In the genomic region with DNA sequence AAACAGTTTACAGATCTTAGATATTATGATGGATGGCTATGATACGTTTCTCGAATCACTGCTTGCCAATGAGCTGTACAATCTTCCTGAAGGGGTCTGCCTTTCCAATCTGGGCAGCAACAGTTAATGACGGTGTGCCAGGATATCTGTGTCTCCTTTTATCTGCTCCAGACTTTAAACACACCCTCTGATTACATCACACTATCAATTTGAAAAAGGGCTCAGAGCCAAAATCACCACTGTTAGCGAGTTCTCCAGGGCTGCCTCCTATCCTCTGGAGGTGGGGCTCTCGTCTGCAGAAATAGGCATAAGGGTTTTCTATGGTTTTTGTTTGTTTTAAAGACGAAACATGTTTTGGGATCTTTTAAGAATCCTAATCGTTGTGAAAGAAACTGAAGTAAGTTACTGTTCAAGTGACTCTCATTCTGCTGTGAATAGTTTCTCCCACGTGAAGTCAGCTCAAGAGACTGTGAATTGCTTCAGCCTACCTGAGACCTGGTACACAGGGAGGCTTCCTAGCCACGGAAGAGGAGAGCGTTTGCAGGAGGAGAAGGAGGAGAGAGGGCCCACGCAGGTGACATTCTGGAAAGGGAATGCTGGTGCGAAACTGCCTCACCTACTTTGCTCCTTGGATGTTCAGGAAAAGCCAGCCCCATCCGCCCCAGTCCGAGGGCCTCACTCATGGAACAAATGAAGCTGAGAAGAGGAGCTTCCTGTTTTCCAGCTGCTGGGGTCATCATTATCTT, we compare ENCODE assay signal across 1 cellular context.
TF ChIP-seq lines count a peak whose summit lies in the region.

No MANE protein-coding gene starts in this region.

TF ChIP-seq in SK-N-SH, 30 proteins besides CTCF, POLR2A, EP300 and RAD21 (continued from another document):
- TF ChIP-seq, protein P1, sequence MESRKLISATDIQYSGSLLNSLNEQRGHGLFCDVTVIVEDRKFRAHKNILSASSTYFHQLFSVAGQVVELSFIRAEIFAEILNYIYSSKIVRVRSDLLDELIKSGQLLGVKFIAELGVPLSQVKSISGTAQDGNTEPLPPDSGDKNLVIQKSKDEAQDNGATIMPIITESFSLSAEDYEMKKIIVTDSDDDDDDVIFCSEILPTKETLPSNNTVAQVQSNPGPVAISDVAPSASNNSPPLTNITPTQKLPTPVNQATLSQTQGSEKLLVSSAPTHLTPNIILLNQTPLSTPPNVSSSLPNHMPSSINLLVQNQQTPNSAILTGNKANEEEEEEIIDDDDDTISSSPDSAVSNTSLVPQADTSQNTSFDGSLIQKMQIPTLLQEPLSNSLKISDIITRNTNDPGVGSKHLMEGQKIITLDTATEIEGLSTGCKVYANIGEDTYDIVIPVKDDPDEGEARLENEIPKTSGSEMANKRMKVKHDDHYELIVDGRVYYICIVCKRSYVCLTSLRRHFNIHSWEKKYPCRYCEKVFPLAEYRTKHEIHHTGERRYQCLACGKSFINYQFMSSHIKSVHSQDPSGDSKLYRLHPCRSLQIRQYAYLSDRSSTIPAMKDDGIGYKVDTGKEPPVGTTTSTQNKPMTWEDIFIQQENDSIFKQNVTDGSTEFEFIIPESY (IDR thresholded peaks at IDR 0.05; ENCODE audit: borderline replicate concordance, low read depth) = no peak
- TF ChIP-seq, protein P2, sequence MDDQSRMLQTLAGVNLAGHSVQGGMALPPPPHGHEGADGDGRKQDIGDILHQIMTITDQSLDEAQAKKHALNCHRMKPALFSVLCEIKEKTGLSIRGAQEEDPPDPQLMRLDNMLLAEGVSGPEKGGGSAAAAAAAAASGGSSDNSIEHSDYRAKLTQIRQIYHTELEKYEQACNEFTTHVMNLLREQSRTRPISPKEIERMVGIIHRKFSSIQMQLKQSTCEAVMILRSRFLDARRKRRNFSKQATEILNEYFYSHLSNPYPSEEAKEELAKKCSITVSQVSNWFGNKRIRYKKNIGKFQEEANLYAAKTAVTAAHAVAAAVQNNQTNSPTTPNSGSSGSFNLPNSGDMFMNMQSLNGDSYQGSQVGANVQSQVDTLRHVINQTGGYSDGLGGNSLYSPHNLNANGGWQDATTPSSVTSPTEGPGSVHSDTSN (IDR thresholded peaks at IDR 0.05) = no peak
- TF ChIP-seq MEF2A (IDR thresholded peaks at IDR 0.05; ENCODE audit: borderline replicate concordance, low read depth) (no peak), TCF12 (IDR thresholded peaks at IDR 0.05) (no peak), FOXM1 (IDR thresholded peaks at IDR 0.05; ENCODE audit: low read depth) (no peak), NRF1 (IDR thresholded peaks at IDR 0.05; ENCODE audit: low read depth, low read length) (no peak), RFX5 (IDR thresholded peaks at IDR 0.05; ENCODE audit: low read length) (no peak), EZH2phosphoT487 (IDR thresholded peaks at IDR 0.05; ENCODE audit: borderline replicate concordance, low read depth) (no peak), FOSL2 (IDR thresholded peaks at IDR 0.05; ENCODE audit: borderline replicate concordance, low read depth) (no peak)
- TF ChIP-seq, protein P3, sequence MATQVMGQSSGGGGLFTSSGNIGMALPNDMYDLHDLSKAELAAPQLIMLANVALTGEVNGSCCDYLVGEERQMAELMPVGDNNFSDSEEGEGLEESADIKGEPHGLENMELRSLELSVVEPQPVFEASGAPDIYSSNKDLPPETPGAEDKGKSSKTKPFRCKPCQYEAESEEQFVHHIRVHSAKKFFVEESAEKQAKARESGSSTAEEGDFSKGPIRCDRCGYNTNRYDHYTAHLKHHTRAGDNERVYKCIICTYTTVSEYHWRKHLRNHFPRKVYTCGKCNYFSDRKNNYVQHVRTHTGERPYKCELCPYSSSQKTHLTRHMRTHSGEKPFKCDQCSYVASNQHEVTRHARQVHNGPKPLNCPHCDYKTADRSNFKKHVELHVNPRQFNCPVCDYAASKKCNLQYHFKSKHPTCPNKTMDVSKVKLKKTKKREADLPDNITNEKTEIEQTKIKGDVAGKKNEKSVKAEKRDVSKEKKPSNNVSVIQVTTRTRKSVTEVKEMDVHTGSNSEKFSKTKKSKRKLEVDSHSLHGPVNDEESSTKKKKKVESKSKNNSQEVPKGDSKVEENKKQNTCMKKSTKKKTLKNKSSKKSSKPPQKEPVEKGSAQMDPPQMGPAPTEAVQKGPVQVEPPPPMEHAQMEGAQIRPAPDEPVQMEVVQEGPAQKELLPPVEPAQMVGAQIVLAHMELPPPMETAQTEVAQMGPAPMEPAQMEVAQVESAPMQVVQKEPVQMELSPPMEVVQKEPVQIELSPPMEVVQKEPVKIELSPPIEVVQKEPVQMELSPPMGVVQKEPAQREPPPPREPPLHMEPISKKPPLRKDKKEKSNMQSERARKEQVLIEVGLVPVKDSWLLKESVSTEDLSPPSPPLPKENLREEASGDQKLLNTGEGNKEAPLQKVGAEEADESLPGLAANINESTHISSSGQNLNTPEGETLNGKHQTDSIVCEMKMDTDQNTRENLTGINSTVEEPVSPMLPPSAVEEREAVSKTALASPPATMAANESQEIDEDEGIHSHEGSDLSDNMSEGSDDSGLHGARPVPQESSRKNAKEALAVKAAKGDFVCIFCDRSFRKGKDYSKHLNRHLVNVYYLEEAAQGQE (IDR thresholded peaks at IDR 0.05; ENCODE audit: low read depth, low read length) = no peak
- TF ChIP-seq, protein P4, sequence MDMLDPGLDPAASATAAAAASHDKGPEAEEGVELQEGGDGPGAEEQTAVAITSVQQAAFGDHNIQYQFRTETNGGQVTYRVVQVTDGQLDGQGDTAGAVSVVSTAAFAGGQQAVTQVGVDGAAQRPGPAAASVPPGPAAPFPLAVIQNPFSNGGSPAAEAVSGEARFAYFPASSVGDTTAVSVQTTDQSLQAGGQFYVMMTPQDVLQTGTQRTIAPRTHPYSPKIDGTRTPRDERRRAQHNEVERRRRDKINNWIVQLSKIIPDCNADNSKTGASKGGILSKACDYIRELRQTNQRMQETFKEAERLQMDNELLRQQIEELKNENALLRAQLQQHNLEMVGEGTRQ (IDR thresholded peaks at IDR 0.05; ENCODE audit: borderline replicate concordance, low read depth, low read length) = no peak
TF ChIP-seq in SK-N-SH: peak in this region for 0.
